In the genomic region with DNA sequence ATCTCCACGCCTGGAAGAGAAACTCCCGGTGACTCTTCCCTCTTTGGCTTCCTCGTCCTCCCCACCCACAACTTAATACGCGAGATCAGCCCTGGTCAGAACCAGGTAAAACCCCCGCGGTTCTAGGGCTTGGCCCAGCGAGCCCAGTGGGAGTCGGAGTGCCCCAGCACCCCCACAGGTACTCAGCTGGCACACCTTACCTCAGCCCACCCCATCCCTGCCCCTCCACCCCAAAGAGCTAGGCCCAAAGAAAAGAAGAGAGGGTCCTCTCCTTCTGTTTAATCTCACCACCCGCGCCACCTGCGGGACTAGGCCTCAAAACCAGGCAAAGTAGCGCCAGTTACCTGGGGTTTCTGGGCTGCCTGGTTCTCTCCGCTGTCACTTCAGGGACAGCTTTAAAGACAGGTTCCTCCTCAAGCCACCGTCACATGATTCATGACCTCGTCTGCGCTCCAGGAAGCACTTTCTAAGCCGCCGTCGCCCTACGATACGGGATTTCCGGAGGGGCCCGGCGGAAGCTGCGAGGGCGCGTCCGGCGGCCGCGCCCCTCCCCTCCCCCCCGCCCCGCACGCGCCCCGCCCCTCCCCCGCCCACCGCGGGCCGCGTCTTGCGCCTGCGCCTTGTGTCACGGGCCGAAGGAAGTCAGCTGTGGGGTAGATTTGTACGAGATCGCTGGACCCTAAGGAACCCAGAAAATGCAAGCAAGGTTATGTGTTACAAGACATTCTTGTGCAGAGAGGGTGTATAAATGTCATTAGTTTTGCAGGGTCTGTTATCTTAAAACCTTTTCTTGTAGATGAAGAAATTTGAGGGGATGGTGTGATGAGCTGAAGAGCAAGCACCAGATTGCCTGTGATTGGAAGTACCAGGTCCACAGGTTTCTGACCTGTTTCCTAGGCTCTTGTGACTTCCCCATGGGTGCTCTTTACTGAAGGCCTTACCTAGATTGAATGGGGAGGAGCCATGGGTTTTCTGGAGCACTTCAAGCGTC, we compare ENCODE assay signal across 8 cellular contexts. TPM values are rescaled to one million over a fixed set of nuclear protein-coding genes. Genes with fewer than 3 reads are reported as not detected.
DNase-seq lines count a peak whose midpoint lies in the region; ATAC-seq lines count a peak whose summit lies in the region.

A gene with protein sequence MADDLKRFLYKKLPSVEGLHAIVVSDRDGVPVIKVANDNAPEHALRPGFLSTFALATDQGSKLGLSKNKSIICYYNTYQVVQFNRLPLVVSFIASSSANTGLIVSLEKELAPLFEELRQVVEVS (minus strand): TSS at position 437 of the 991 bp plus-strand sequence. CDS start 464 bp downstream, outside the sequence.

- POLR2A ChIA-PET in activated CD8-positive, alpha-beta memory T cell treated with anti-CD3 and anti-CD28 coated beads for 36 hours (lab: Charles Lee), result interaction anchor here (0.6 to 1.6 kb wide), 5 partner anchors 38 to 650 kb away, joined by 3 to 8 read pairs (median 5); partner anchors contain the start of genes DNAJB14, H2AZ1 and TRMT10A

- DNase-seq in CMK (ENCODE audit: low read depth) (peak; percentile 77), HT1080 (ENCODE audit: low read depth) (peak; percentile 84), NOMO-1 (lab: John Stamatoyannopoulos, UW; ENCODE audit: unreplicated experiment in 2 of 2) (peak; percentile 91 to 94), lung microvascular endothelial cell (ENCODE audit: low read depth in 2 of 2) (peak; percentile 87 to 92)
- DNase-seq in effector memory CD4-positive, alpha-beta T cell, result peak; percentile 85 to 88 (median 87)
- DNase-seq in stimulated activated CD4-positive, alpha-beta T cell treated with anti-CD3 and anti-CD28 coated beads, TNF-alpha, amount 100 ng/mL, for 4 hours (ENCODE audit: low read depth in 3 of 3), result peak; percentile 69 to 81 (median 79)

- H3K4me1 ChIP-seq in effector memory CD4-positive, alpha-beta T cell (ENCODE audit: control insufficient read depth, insufficient read depth, low read length, poor library complexity, severe bottlenecking), result peaks cover 17% of the 10 kb centered on the region

- CTCF ChIA-PET in activated CD8-positive, alpha-beta memory T cell treated with anti-CD3 and anti-CD28 coated beads for 36 hours (lab: Charles Lee), result interaction anchor here (0.7 to 1.6 kb wide), 6 partner anchors 33 to 85 kb away, joined by 3 to 7 read pairs (median 4); partner anchors contain the start of genes DAPP1 and DNAJB14

- no peaks in the 10 kb centered on the region for H3K27me3 ChIP-seq in effector memory CD4-positive, alpha-beta T cell (replicated peaks; ENCODE audit: control insufficient read depth, insufficient read depth, low read length, poor library complexity, severe bottlenecking)

- H3K36me3 ChIP-seq in effector memory CD4-positive, alpha-beta T cell (ENCODE audit: control insufficient read depth, insufficient read depth, low read length), result peaks cover 4% of the 10 kb centered on the region

- H3K4me3 ChIP-seq in effector memory CD4-positive, alpha-beta T cell (ENCODE audit: insufficient read depth, low read depth, low read length, poor library complexity, severe bottlenecking), result peak within 1 kb of the TSS; percentile 70

- peak; percentile 99 for ATAC-seq in GM21360 (IDR thresholded peaks at IDR 0.05; ENCODE audit: unreplicated experiment)

- no peaks in the 10 kb centered on the region for H3K9me3 ChIP-seq in effector memory CD4-positive, alpha-beta T cell (ENCODE audit: control insufficient read depth, low read length)

- H3K27ac ChIP-seq in effector memory CD4-positive, alpha-beta T cell (ENCODE audit: insufficient read depth, low read length, poor library complexity, severe bottlenecking), result peak within 1 kb of the TSS; percentile 83

RNA-seq across cellular contexts. Expression of the gene that starts here (rescaled TPM):
- 38.5 and 40.7 TPM in 2 replicates for total RNA-seq in HT1080 (2014; rRNA removed; shearing (Covaris generic))
- polyA plus RNA-seq in HT1080 (2015; cell fraction: cytosol; rRNA removed), result 55.1 and 58.8 TPM in 2 replicates
- 31.9 and 43.8 TPM in 2 replicates for polyA plus RNA-seq in HT1080 (2015; cell fraction: nucleus; rRNA removed)
- total RNA-seq in activated CD8-positive, alpha-beta memory T cell treated with anti-CD3 and anti-CD28 coated beads for 36 hours, result 10 to 100 TPM; 29.8 to 31.7 TPM
- total RNA-seq in lung microvascular endothelial cell, result 13.7 and 19.2 TPM in 2 replicates

Comparison
In these comparisons a context has a peak if more than half of its experiments do, and no peak if none do; other contexts are left out.
1. Peak in every context shown above with its lines: DNase-seq, ATAC-seq, H3K4me3 ChIP-seq and H3K27ac ChIP-seq.